ENCODE assay signal across 8 cellular contexts in genomic region chr20:63858393-63859165, GRCh38. TPM values are rescaled to one million over a fixed set of nuclear protein-coding genes. Genes with fewer than 3 reads are reported as not detected.
DNase-seq lines count a peak whose midpoint lies in the region; ATAC-seq, FAIRE-seq and TF ChIP-seq lines count a peak whose summit lies in the region.

No MANE protein-coding gene starts in this region.

- RAD21 ChIA-PET in GM12878 (lab: Charles Lee; ENCODE audit: unreplicated experiment) = interaction anchor here (0.5 to 1.4 kb wide), 5 partner anchors 11 to 768 kb away, joined by 4 to 8 read pairs (median 4); partner anchors contain the start of genes ARFRP1 and ZGPAT

- no peak overlapping the region for H2AFZ ChIP-seq in GM12878 (ENCODE audit: control insufficient read depth, low read depth, low read length)

- in situ Hi-C loops in GM12878 (cut with MboI) = loop anchor here (5.0 kb wide), 1 partner anchor 151 kb away; the partner anchor contains the start of genes ARFRP1 and ZGPAT

- H3K9me3 ChIP-seq in A549 (no peaks in the 10 kb centered on the region), GM12878 (replicated peaks; ENCODE audit: control insufficient read depth, insufficient read depth, low read length) (no peaks in the 10 kb centered on the region)

- TF ChIP-seq RAD21 in A549 (conservative IDR thresholded peaks at IDR 0.05 in 1 of 2, IDR thresholded peaks at IDR 0.05 in 1 of 2) (no peak), GM12878 (IDR thresholded peaks at IDR 0.05; ENCODE audit: insufficient read depth, low read depth, low read length) (no peak)

- CTCF ChIA-PET in A549 (lab: Yijun Ruan, JAX) = interaction anchor here (0.8 to 1.9 kb wide), 3 partner anchors 41 to 152 kb away, joined by 3 to 7 read pairs (median 4); no protein-coding TSS in a partner anchor
- CTCF ChIA-PET in GM12878 (lab: Yijun Ruan, JAX) = interaction anchor here (0.7 to 1.7 kb wide), 5 partner anchors 16 to 151 kb away, joined by 3 to 7 read pairs (median 3); partner anchors contain the start of genes ARFRP1 and ZGPAT

- H3K36me3 ChIP-seq in GM12878 (ENCODE audit: control insufficient read depth in 2 of 2, insufficient read depth in 2 of 2, low read length in 1 of 2) = peaks cover 0 to 4% of the 10 kb centered on the region in 2 experiments; a peak in 3 of 4 replicates

- H3K4me3 ChIP-seq in A549 = no peak overlapping the region
- no peak overlapping the region for H3K4me3 ChIP-seq in GM12878

- H3K27me3 ChIP-seq in GM12878 (replicated peaks in 1 of 2; ENCODE audit: control insufficient read depth in 2 of 2, insufficient read depth in 2 of 2, low read length in 1 of 2) = no peaks in the 10 kb centered on the region

- H3K4me2 ChIP-seq in A549 = no peak overlapping the region
- peak overlapping the region; percentile 22; the same call in 1 of the 2 replicates for H3K4me2 ChIP-seq in GM12878 (ENCODE audit: control insufficient read depth, insufficient read depth)

- no TSS peak for BruUV-seq in GM12878 (replicated peaks; lab: Mats Ljungman, UMichigan)

- H3K79me2 ChIP-seq in GM12878 (ENCODE audit: control insufficient read depth, insufficient read depth, low read length) = peaks cover 6% of the 10 kb centered on the region; the same call in 1 of the 2 replicates

- H3K4me3 Mint-ChIP-seq in type B pancreatic cell = peak overlapping the region; percentile 65

- TF ChIP-seq POLR2A in A549 (IDR thresholded peaks at IDR 0.05; ENCODE audit: low read length) (no peak), GM12878 (IDR thresholded peaks at IDR 0.05; ENCODE audit: low read depth, low read length) (peak; percentile 51)

- no peak overlapping the region; a peak in 1 of 6 replicates for H3K27ac ChIP-seq in A549
- H3K27ac ChIP-seq in GM12878 (ENCODE audit: control insufficient read depth, insufficient read depth) = no peak overlapping the region

- POLR2A ChIA-PET in A549 (lab: Yijun Ruan, JAX) (interaction anchor here (1.5 kb wide), 1 partner anchor 118 kb away, joined by 3 read pairs; no protein-coding TSS in a partner anchor), GM12878 (lab: Charles Lee) (interaction anchor here (1.0 kb wide), 1 partner anchor 72 kb away, joined by 5 read pairs; no protein-coding TSS in a partner anchor)

- peak overlapping the region; percentile 53 for H3K27ac Mint-ChIP-seq in type B pancreatic cell

- no peaks in the 10 kb centered on the region for H4K20me1 ChIP-seq in GM12878 (ENCODE audit: control insufficient read depth, insufficient read depth)

- no peaks in the 10 kb centered on the region for H3K36me3 Mint-ChIP-seq in type B pancreatic cell

- FAIRE-seq in A549 (lab: Jason Lieb, UNC) = no peak
- no peak for FAIRE-seq in GM12878 (lab: Jason Lieb, UNC)

- no peak for TF ChIP-seq CTCF in A549 (IDR thresholded peaks at IDR 0.05)
- peak in 1 of 3 experiments; percentile 20; a peak in 2 of 6 replicates for TF ChIP-seq CTCF in GM12878 (IDR thresholded peaks at IDR 0.05 in 2 of 3, conservative IDR thresholded peaks at IDR 0.05 in 1 of 3; ENCODE audit: control insufficient read depth in 2 of 3, extremely low read depth in 1 of 3, insufficient read depth in 1 of 3, low read depth in 3 of 3, low read length in 3 of 3)
- peak; percentile 51 for TF ChIP-seq CTCF in type B pancreatic cell (conservative IDR thresholded peaks at IDR 0.05)

- H3K4me1 Mint-ChIP-seq in type B pancreatic cell (ENCODE audit: unreplicated experiment) = peaks cover 11% of the 10 kb centered on the region

- no peak overlapping the region; the same call in 1 of the 2 replicates for H3K9ac ChIP-seq in GM12878 (ENCODE audit: control insufficient read depth, insufficient read depth, low read length)

- 50% methylated on average over 9 of the region's 12 CpGs for WGBS in A549 (ENCODE audit: missing lambda C conversion rate)
- WGBS in GM12878 (ENCODE audit: insufficient coverage, insufficient replicate concordance, low lambda C conversion rate, missing lambda C conversion rate) = 3% methylated on average over 12 of the region's 12 CpGs

- peak; percentile 2 to 44; a peak in 4 of 6 replicates for ATAC-seq in A549
- ATAC-seq in GM12878 = peak; percentile 3
- peak; percentile 4 for ATAC-seq in left colon
- ATAC-seq in GM18502 (IDR thresholded peaks at IDR 0.05; ENCODE audit: poor library complexity, unreplicated experiment) = no peak

- DNase-seq in A549 (ENCODE audit: low read depth in 1 of 2, low spot score in 1 of 2) (no peak), HT1080 (ENCODE audit: low read depth) (peak; percentile 56), GM12878 (ENCODE audit: low read depth, low spot score) (no peak), left colon (no peak), type B pancreatic cell (ENCODE audit: extremely low spot score, unreplicated experiment) (no peak), DMS79 treated with DMSO at 0.1 percent for 48 hours (lab: John Stamatoyannopoulos, UW) (no peak), NCI-H1092 treated with DMSO at 0.1 percent for 48 hours (lab: John Stamatoyannopoulos, UW) (no peak)

- H3K9me3 Mint-ChIP-seq in type B pancreatic cell = no peaks in the 10 kb centered on the region

- SMC1A ChIA-PET in GM12878 (lab: Charles Lee; ENCODE audit: uncharacterized antibody, unreplicated experiment) = interaction anchor here (1.1 to 2.0 kb wide), 2 partner anchors 11 to 72 kb away, joined by 3 to 7 read pairs; no protein-coding TSS in a partner anchor

- TF ChIP-seq EP300 in A549 (IDR thresholded peaks at IDR 0.05) (no peak), GM12878 (IDR thresholded peaks at IDR 0.05; ENCODE audit: borderline replicate concordance in 1 of 2, control insufficient read depth in 1 of 2, low read depth in 2 of 2, low read length in 2 of 2) (no peak)

- H3K4me1 ChIP-seq in A549 = peaks cover 18% of the 10 kb centered on the region; the same call in 2 of the 3 replicates
- peaks cover 36% of the 10 kb centered on the region for H3K4me1 ChIP-seq in GM12878 (ENCODE audit: control insufficient read depth, insufficient read depth, low read length)

- no peaks in the 10 kb centered on the region for H3K27me3 Mint-ChIP-seq in type B pancreatic cell

- intact Hi-C loops in GM12878 (cut with micrococcal nuclease; ENCODE audit: unreplicated experiment) (no loop called here), left colon (cut with DNase I, micrococcal nuclease) (no loop called here)

RNA-seq across cellular contexts. Expression of gene ABHD16B, which starts 2.7 kb away (rescaled TPM):
- polyA plus RNA-seq in A549 (2011; rRNA removed) = not detected in 2 replicates
- not detected in 2 replicates for polyA plus RNA-seq in A549 (2012; cell fraction: cytosol; rRNA removed)
- polyA plus RNA-seq in A549 (2012; cell fraction: nucleus; rRNA removed) = not detected in 2 replicates
- not detected in 3 replicates for polyA plus RNA-seq in A549 (2017; fragmentation: RNase III; extraction: RNeasy Plus Mini Kit Qiagen cat#74134 plus additional on column Dnase treatment)
- not detected in 2 replicates for polyA minus RNA-seq in A549 (2011; rRNA and poly(A)+ RNA removed)
- total RNA-seq in HT1080 (2014; rRNA removed; shearing (Covaris generic)) = not detected in 2 replicates
- polyA plus RNA-seq in HT1080 (2015; cell fraction: cytosol; rRNA removed) = not detected in 2 replicates
- not detected in 2 replicates for polyA plus RNA-seq in HT1080 (2015; cell fraction: nucleus; rRNA removed)
- total RNA-seq in GM12878 (2013; cell fraction: nucleolus; rRNA removed) = not detected in 2 replicates
- not detected in 2 replicates for total RNA-seq in GM12878 (2014; rRNA removed)
- total RNA-seq in GM12878 (2014; rRNA removed; fragmentation: Illumina TruSeq; extraction: Trizol) = not detected in 2 replicates
- not detected in 2 replicates for total RNA-seq in GM12878 (2021)
- polyA plus RNA-seq in GM12878 (2011; ENCODE audit: low read depth) = not detected
- polyA plus RNA-seq in GM12878 (2011; rRNA removed) = not detected in 2 replicates
- not detected in 2 replicates for polyA plus RNA-seq in GM12878 (2011; cell fraction: cytosol; rRNA removed)
- polyA plus RNA-seq in GM12878 (2011; cell fraction: nucleus; rRNA removed) = not detected in 2 replicates
- polyA plus RNA-seq in GM12878 (2012) = 0.08 TPM in 1 of 2 replicates, not detected in the other
- not detected in 2 replicates for polyA plus RNA-seq in GM12878 (2014; fragmentation: Illumina TruSeq; extraction: Trizol)
- not detected for polyA plus RNA-seq in GM12878 (2014; fragmentation: Nextera tagmentation; extraction: Ambion mirVana)
- polyA plus RNA-seq in GM12878 (2014; rRNA removed) = not detected in 2 replicates
- polyA plus RNA-seq in GM12878 (2016; fragmentation: Nextera tagmentation; extraction: Ambion mirVana) = under 1 TPM in 1 of 2 experiments, not detected in 1; 0.13 TPM
- polyA minus RNA-seq in GM12878 (2011; rRNA and poly(A)+ RNA removed) = not detected in 2 replicates
- not detected in 2 replicates for polyA minus RNA-seq in GM12878 (2011; cell fraction: cytosol; rRNA and poly(A)+ RNA removed)
- not detected in 2 replicates for polyA minus RNA-seq in GM12878 (2011; cell fraction: nucleus; rRNA and poly(A)+ RNA removed)
- not detected for total RNA-seq in left colon
- total RNA-seq in type B pancreatic cell (ENCODE audit: low replicate concordance) = not detected in 2 replicates

RNA-seq across cellular contexts. Expression of gene TPD52L2, which starts 6.5 kb away (rescaled TPM):
- polyA plus RNA-seq in A549 (2011; rRNA removed) (86.3 and 93.9 TPM in 2 replicates), A549 (2017; fragmentation: RNase III; extraction: RNeasy Plus Mini Kit Qiagen cat#74134 plus additional on column Dnase treatment) (94.1 to 102 TPM (median 99.0 TPM) in 3 replicates), GM12878 (2011; rRNA removed) (46.5 and 53.8 TPM in 2 replicates), GM12878 (2014; fragmentation: Illumina TruSeq; extraction: Trizol) (39.2 and 50.2 TPM in 2 replicates), GM12878 (2014; fragmentation: Nextera tagmentation; extraction: Ambion mirVana) (1 to 10 TPM; 1.6 to 4.1 TPM), GM12878 (2014; rRNA removed) (46.5 and 50.8 TPM in 2 replicates), GM12878 (2016; fragmentation: Nextera tagmentation; extraction: Ambion mirVana) (10 to 100 TPM; 68.1 to 71.0 TPM)
- 110 and 126 TPM in 2 replicates for polyA plus RNA-seq in A549 (2012; cell fraction: cytosol; rRNA removed)
- polyA plus RNA-seq in A549 (2012; cell fraction: nucleus; rRNA removed) = 116 and 134 TPM in 2 replicates
- polyA minus RNA-seq in A549 (2011; rRNA and poly(A)+ RNA removed) = 44.8 and 56.1 TPM in 2 replicates
- total RNA-seq in HT1080 (2014; rRNA removed; shearing (Covaris generic)) = 119 and 120 TPM in 2 replicates
- polyA plus RNA-seq in HT1080 (2015; cell fraction: cytosol; rRNA removed) = 172 and 187 TPM in 2 replicates
- 110 and 132 TPM in 2 replicates for polyA plus RNA-seq in HT1080 (2015; cell fraction: nucleus; rRNA removed)
- 29.9 and 30.8 TPM in 2 replicates for total RNA-seq in GM12878 (2013; cell fraction: nucleolus; rRNA removed)
- total RNA-seq in GM12878 (2014; rRNA removed) (28.4 and 30.4 TPM in 2 replicates), GM12878 (2014; rRNA removed; fragmentation: Illumina TruSeq; extraction: Trizol) (37.3 and 38.4 TPM in 2 replicates), GM12878 (2021) (43.4 and 46.2 TPM in 2 replicates), left colon (10 to 100 TPM; 49.5 to 58.5 TPM), type B pancreatic cell (ENCODE audit: low replicate concordance) (76.5 and 96.3 TPM in 2 replicates)
- polyA plus RNA-seq in GM12878 (2011; ENCODE audit: low read depth) = 27.6 TPM
- polyA plus RNA-seq in GM12878 (2011; cell fraction: cytosol; rRNA removed) = 54.9 and 65.7 TPM in 2 replicates
- 53.8 and 63.9 TPM in 2 replicates for polyA plus RNA-seq in GM12878 (2011; cell fraction: nucleus; rRNA removed)
- 38.7 and 41.1 TPM in 2 replicates for polyA plus RNA-seq in GM12878 (2012)
- polyA minus RNA-seq in GM12878 (2011; rRNA and poly(A)+ RNA removed) = 26.4 and 36.3 TPM in 2 replicates
- 51.5 and 53.3 TPM in 2 replicates for polyA minus RNA-seq in GM12878 (2011; cell fraction: cytosol; rRNA and poly(A)+ RNA removed)
- polyA minus RNA-seq in GM12878 (2011; cell fraction: nucleus; rRNA and poly(A)+ RNA removed) = 9.1 and 18.6 TPM in 2 replicates

RNA-seq across cellular contexts. Expression of gene ZBTB46, which starts 27.5 kb away (rescaled TPM):
- polyA plus RNA-seq in A549 (2011; rRNA removed) = 0.17 and 0.26 TPM in 2 replicates
- polyA plus RNA-seq in A549 (2012; cell fraction: cytosol; rRNA removed) = 0.32 and 0.76 TPM in 2 replicates
- 1.2 and 1.3 TPM in 2 replicates for polyA plus RNA-seq in A549 (2012; cell fraction: nucleus; rRNA removed)
- polyA plus RNA-seq in A549 (2017; fragmentation: RNase III; extraction: RNeasy Plus Mini Kit Qiagen cat#74134 plus additional on column Dnase treatment) = 0.32 to 0.43 TPM (median 0.42 TPM) in 3 replicates
- 2.6 and 2.8 TPM in 2 replicates for polyA minus RNA-seq in A549 (2011; rRNA and poly(A)+ RNA removed)
- total RNA-seq in HT1080 (2014; rRNA removed; shearing (Covaris generic)) = 0.19 and 0.20 TPM in 2 replicates
- polyA plus RNA-seq in HT1080 (2015; cell fraction: cytosol; rRNA removed) = 0.36 and 0.49 TPM in 2 replicates
- 0.29 and 0.66 TPM in 2 replicates for polyA plus RNA-seq in HT1080 (2015; cell fraction: nucleus; rRNA removed)
- 7.6 and 7.8 TPM in 2 replicates for total RNA-seq in GM12878 (2013; cell fraction: nucleolus; rRNA removed)
- total RNA-seq in GM12878 (2014; rRNA removed) = 0.45 and 0.98 TPM in 2 replicates
- total RNA-seq in GM12878 (2014; rRNA removed; fragmentation: Illumina TruSeq; extraction: Trizol) = 0.18 and 0.23 TPM in 2 replicates
- 0.92 and 1.0 TPM in 2 replicates for total RNA-seq in GM12878 (2021)
- 0.45 TPM for polyA plus RNA-seq in GM12878 (2011; ENCODE audit: low read depth)
- 0.46 and 0.77 TPM in 2 replicates for polyA plus RNA-seq in GM12878 (2011; rRNA removed)
- polyA plus RNA-seq in GM12878 (2011; cell fraction: cytosol; rRNA removed) = 1.3 and 1.6 TPM in 2 replicates
- 3.2 and 4.5 TPM in 2 replicates for polyA plus RNA-seq in GM12878 (2011; cell fraction: nucleus; rRNA removed)
- 1.2 and 1.3 TPM in 2 replicates for polyA plus RNA-seq in GM12878 (2012)
- polyA plus RNA-seq in GM12878 (2014; fragmentation: Illumina TruSeq; extraction: Trizol) = 0.08 and 0.15 TPM in 2 replicates
- polyA plus RNA-seq in GM12878 (2014; fragmentation: Nextera tagmentation; extraction: Ambion mirVana) = under 1 TPM; 0.31 to 0.37 TPM
- 0.24 and 0.26 TPM in 2 replicates for polyA plus RNA-seq in GM12878 (2014; rRNA removed)
- polyA plus RNA-seq in GM12878 (2016; fragmentation: Nextera tagmentation; extraction: Ambion mirVana) = under 1 TPM; 0.21 to 0.43 TPM
- 7.9 and 9.9 TPM in 2 replicates for polyA minus RNA-seq in GM12878 (2011; rRNA and poly(A)+ RNA removed)
- polyA minus RNA-seq in GM12878 (2011; cell fraction: cytosol; rRNA and poly(A)+ RNA removed) = 2.9 and 4.9 TPM in 2 replicates
- polyA minus RNA-seq in GM12878 (2011; cell fraction: nucleus; rRNA and poly(A)+ RNA removed) = 1.6 and 2.5 TPM in 2 replicates
- 1 to 10 TPM; 3.0 to 5.6 TPM for total RNA-seq in left colon
- total RNA-seq in type B pancreatic cell (ENCODE audit: low replicate concordance) = 9.8 and 13.6 TPM in 2 replicates

RNA-seq across cellular contexts. Expression of gene DNAJC5, which starts 36.3 kb away (rescaled TPM):
- polyA plus RNA-seq in A549 (2011; rRNA removed) = 20.3 and 20.4 TPM in 2 replicates
- polyA plus RNA-seq in A549 (2012; cell fraction: cytosol; rRNA removed) = 15.9 and 19.9 TPM in 2 replicates
- 31.2 and 34.8 TPM in 2 replicates for polyA plus RNA-seq in A549 (2012; cell fraction: nucleus; rRNA removed)
- polyA plus RNA-seq in A549 (2017; fragmentation: RNase III; extraction: RNeasy Plus Mini Kit Qiagen cat#74134 plus additional on column Dnase treatment) = 21.7 to 23.2 TPM (median 23.2 TPM) in 3 replicates
- 27.1 and 32.7 TPM in 2 replicates for polyA minus RNA-seq in A549 (2011; rRNA and poly(A)+ RNA removed)
- 51.4 and 60.0 TPM in 2 replicates for total RNA-seq in HT1080 (2014; rRNA removed; shearing (Covaris generic))
- 25.7 and 28.9 TPM in 2 replicates for polyA plus RNA-seq in HT1080 (2015; cell fraction: cytosol; rRNA removed)
- 35.5 and 36.6 TPM in 2 replicates for polyA plus RNA-seq in HT1080 (2015; cell fraction: nucleus; rRNA removed)
- 32.0 and 39.1 TPM in 2 replicates for total RNA-seq in GM12878 (2013; cell fraction: nucleolus; rRNA removed)
- total RNA-seq in GM12878 (2014; rRNA removed) = 33.7 and 36.0 TPM in 2 replicates
- 16.9 and 17.9 TPM in 2 replicates for total RNA-seq in GM12878 (2014; rRNA removed; fragmentation: Illumina TruSeq; extraction: Trizol)
- 34.6 and 36.8 TPM in 2 replicates for total RNA-seq in GM12878 (2021)
- polyA plus RNA-seq in GM12878 (2011; ENCODE audit: low read depth) = 10.2 TPM
- 13.2 and 20.6 TPM in 2 replicates for polyA plus RNA-seq in GM12878 (2011; rRNA removed)
- 29.7 and 34.3 TPM in 2 replicates for polyA plus RNA-seq in GM12878 (2011; cell fraction: cytosol; rRNA removed)
- polyA plus RNA-seq in GM12878 (2011; cell fraction: nucleus; rRNA removed) = 34.3 and 39.2 TPM in 2 replicates
- polyA plus RNA-seq in GM12878 (2012) = 20.7 and 21.7 TPM in 2 replicates
- 6.1 and 16.0 TPM in 2 replicates for polyA plus RNA-seq in GM12878 (2014; fragmentation: Illumina TruSeq; extraction: Trizol)
- 1 to 10 TPM in 1 of 2 experiments, under 1 TPM in 1; 0.69 to 1.6 TPM for polyA plus RNA-seq in GM12878 (2014; fragmentation: Nextera tagmentation; extraction: Ambion mirVana)
- polyA plus RNA-seq in GM12878 (2014; rRNA removed) = 27.8 and 31.8 TPM in 2 replicates
- polyA plus RNA-seq in GM12878 (2016; fragmentation: Nextera tagmentation; extraction: Ambion mirVana) = 10 to 100 TPM; 11.7 to 16.0 TPM
- polyA minus RNA-seq in GM12878 (2011; rRNA and poly(A)+ RNA removed) = 22.3 and 37.0 TPM in 2 replicates
- polyA minus RNA-seq in GM12878 (2011; cell fraction: cytosol; rRNA and poly(A)+ RNA removed) = 13.5 and 16.1 TPM in 2 replicates
- 7.3 and 14.4 TPM in 2 replicates for polyA minus RNA-seq in GM12878 (2011; cell fraction: nucleus; rRNA and poly(A)+ RNA removed)
- 10 to 100 TPM; 55.3 to 79.4 TPM for total RNA-seq in left colon
- 44.1 and 51.9 TPM in 2 replicates for total RNA-seq in type B pancreatic cell (ENCODE audit: low replicate concordance)

Comparison
In these comparisons a context has a peak if more than half of its experiments do, and no peak if none do; other contexts are left out.
1. Of the 24 proteins assayed by ChIP-seq in both GM12878 and A549: peak only in GM12878: CHD2 and POLR2A; only in A549: PBX3; in both: none; in neither: 20; mixed calls (peak in some experiments, not most) for 1.